37 cellular contexts compared by ENCODE assay signal in genomic region chr6:133938533-133938932, GRCh38. TPM values are rescaled to one million over a fixed set of nuclear protein-coding genes. Genes with fewer than 3 reads are reported as not detected.
"Had no signal": no experiment of that assay in that cellular context is flagged by ENCODE, and none has a peak within 500 bp of the region (broad histone marks: within the 10 kb centered on the region; RNA-seq: fewer than 3 reads in every experiment).

No MANE protein-coding gene starts in this region.

- DNase-seq: activated B cell treated with CpG ODN at 0.5 μM for 24 hours; activated CD4-positive, alpha-beta memory T cell treated with anti-CD3 and anti-CD28 coated beads for 36 hours; activated CD4-positive, alpha-beta T cell treated with anti-CD3 and anti-CD28 coated beads for 4 hours; activated CD4-positive, alpha-beta T cell treated with anti-CD3 and anti-CD28 coated beads, Interleukin-2, amount 10 ng/mL, durations not matched to agents 24 days and 14 days; activated CD4-positive, alpha-beta T cell treated with anti-CD3 and anti-CD28 coated beads, Interleukin-2, amount 50 U/mL, for 1 hour; activated CD4-positive, alpha-beta T cell treated with anti-CD3 and anti-CD28 coated beads, Interleukin-2, amount 50 U/mL, for 4 hours; activated CD4-positive, CD25-positive, alpha-beta regulatory T cell treated with anti-CD3 and anti-CD28 coated beads, Interleukin-2, amount 50 U/mL, for 72 hours; activated CD8-positive, alpha-beta memory T cell treated with anti-CD3 and anti-CD28 coated beads, Interleukin-2, amount 50 U/mL, for 4 hours; activated CD8-positive, alpha-beta T cell treated with anti-CD3 and anti-CD28 coated beads for 36 hours; activated effector memory CD4-positive, alpha-beta T cell treated with anti-CD3 and anti-CD28 coated beads, Interleukin-2, amount 50 U/mL, for 16 hours; activated gamma-delta T cell treated with Interleukin-2 at 50 U/mL for 16 hours; activated naive CD4-positive, alpha-beta T cell; activated naive CD4-positive, alpha-beta T cell treated with anti-CD3 and anti-CD28 coated beads for 36 hours; activated naive CD4-positive, alpha-beta T cell treated with anti-CD3 and anti-CD28 coated beads, Interleukin-2, amount 50 U/mL, for 16 hours; activated naive CD8-positive, alpha-beta T cell treated with anti-CD3 and anti-CD28 coated beads for 36 hours; activated T-cell treated with anti-CD3 and anti-CD28 coated beads for 4 hours; activated T-cell treated with anti-CD3 and anti-CD28 coated beads, Interleukin-2, amount 50 U/mL, for 24 hours; activated T-cell treated with anti-CD3 and anti-CD28 coated beads, Interleukin-2, amount 50 U/mL, for 48 hours; amygdala; anterior cingulate cortex; caudate nucleus; cerebellar nuclear complex; T-helper 1 cell; T-helper 2 cell; T-helper 9 cell had no signal

- H3K27me3 ChIP-seq: ascending aorta, cardiac muscle cell had no signal

- H3K4me1 ChIP-seq: ascending aorta had no signal

- H3K4me1 Mint-ChIP-seq: activated B cell treated with CpG ODN at 0.5 μM for 24 hours; activated CD4-positive, alpha-beta T cell treated with anti-CD3 and anti-CD28 coated beads, Interleukin-2, amount 10 ng/mL, durations not matched to agents 24 days and 14 days; activated naive CD8-positive, alpha-beta T cell treated with anti-CD3 and anti-CD28 coated beads for 36 hours; activated T-helper 17 cell treated with anti-CD3 and anti-CD28 coated beads, Interleukin-2, amount 50 U/mL, for 72 hours; brain; central memory CD8-positive, alpha-beta T cell had no signal

- ATAC-seq: activated CD8-positive, alpha-beta T cell treated with anti-CD3 and anti-CD28 coated beads for 36 hours; activated naive CD4-positive, alpha-beta T cell treated with anti-CD3 and anti-CD28 coated beads, Interleukin-2, amount 50 U/mL, for 72 hours; activated T-helper 17 cell treated with anti-CD3 and anti-CD28 coated beads, Interleukin-2, amount 50 U/mL, for 72 hours had no signal

- H3K36me3 ChIP-seq: ascending aorta, cardiac muscle cell had no signal

- H3K27ac ChIP-seq: ascending aorta, cardiac muscle cell, VCaP had no signal

- H3K9me3 ChIP-seq: ascending aorta had no signal

- H3K4me3 Mint-ChIP-seq: activated B cell treated with CpG ODN at 0.5 μM for 24 hours; activated CD4-positive, alpha-beta memory T cell treated with anti-CD3 and anti-CD28 coated beads for 36 hours; activated CD4-positive, alpha-beta T cell treated with anti-CD3 and anti-CD28 coated beads, Interleukin-2, amount 10 ng/mL, durations not matched to agents 24 days and 14 days; activated CD8-positive, alpha-beta T cell treated with anti-CD3 and anti-CD28 coated beads for 36 hours; activated naive CD4-positive, alpha-beta T cell treated with anti-CD3 and anti-CD28 coated beads for 36 hours; activated naive CD8-positive, alpha-beta T cell treated with anti-CD3 and anti-CD28 coated beads for 36 hours; activated T-cell treated with anti-CD3 and anti-CD28 coated beads, Interleukin-2, amount 50 U/mL, for 24 hours; activated T-helper 1 cell treated with anti-CD3 and anti-CD28 coated beads, Interleukin-12 subunit alpha, Interleukin-12 subunit beta, Interleukin-2, Interleukin-4 antibody, amounts not matched to agents 30 ng/mL and 10 ng/mL and 1 ng/mL, durations not matched to agents 14 hours and 24 hours and 36 hours; activated T-helper 17 cell treated with anti-CD3 and anti-CD28 coated beads, Interleukin-2, amount 50 U/mL, for 72 hours; brain; central memory CD8-positive, alpha-beta T cell; T-helper 1 cell treated with Interleukin-12 subunit alpha and Interleukin-12 subunit beta and Interleukin-4 antibody, amounts not matched to agents 30 μg/mL and 1 μg/mL, for 36 hours; T-helper 2 cell treated with Interferon-gamma antibody and Interleukin-4, amounts not matched to agents 5 μg/mL and 100 μg/mL, for 36 hours had no signal

- H3K36me3 Mint-ChIP-seq: brain had no signal

- H3K27ac Mint-ChIP-seq: activated B cell treated with CpG ODN at 0.5 μM for 24 hours; activated CD4-positive, alpha-beta memory T cell treated with anti-CD3 and anti-CD28 coated beads for 36 hours; activated CD4-positive, alpha-beta T cell treated with anti-CD3 and anti-CD28 coated beads, Interleukin-2, amount 10 ng/mL, durations not matched to agents 24 days and 14 days; activated CD8-positive, alpha-beta T cell treated with anti-CD3 and anti-CD28 coated beads for 36 hours; activated naive CD4-positive, alpha-beta T cell treated with anti-CD3 and anti-CD28 coated beads for 36 hours; activated naive CD4-positive, alpha-beta T cell treated with anti-CD3 and anti-CD28 coated beads, Interleukin-2, amount 50 U/mL, for 72 hours; activated naive CD8-positive, alpha-beta T cell treated with anti-CD3 and anti-CD28 coated beads for 36 hours; activated T-cell treated with anti-CD3 and anti-CD28 coated beads, Interleukin-2, amount 50 U/mL, for 24 hours; activated T-helper 1 cell treated with anti-CD3 and anti-CD28 coated beads, Interleukin-12 subunit alpha, Interleukin-12 subunit beta, Interleukin-2, Interleukin-4 antibody, amounts not matched to agents 30 ng/mL and 10 ng/mL and 1 ng/mL, durations not matched to agents 14 hours and 24 hours and 36 hours; activated T-helper 17 cell treated with anti-CD3 and anti-CD28 coated beads, Interleukin-2, amount 50 U/mL, for 72 hours; brain; T-helper 1 cell treated with Interleukin-12 subunit alpha and Interleukin-12 subunit beta and Interleukin-4 antibody, amounts not matched to agents 30 μg/mL and 1 μg/mL, for 36 hours; T-helper 2 cell treated with Interferon-gamma antibody and Interleukin-4, amounts not matched to agents 5 μg/mL and 100 μg/mL, for 36 hours had no signal

- H3K4me3 ChIP-seq: ascending aorta, cardiac muscle cell had no signal

RNA-seq across cellular contexts. Expression of gene TCF21, which starts 49.6 kb away (rescaled TPM):
- total RNA-seq: activated B cell treated with CpG ODN at 0.5 μM for 24 hours; activated CD4-positive, alpha-beta memory T cell treated with anti-CD3 and anti-CD28 coated beads for 36 hours; activated CD4-positive, alpha-beta T cell treated with anti-CD3 and anti-CD28 coated beads, Interleukin-2, amount 10 ng/mL, durations not matched to agents 24 days and 14 days; activated CD8-positive, alpha-beta memory T cell treated with anti-CD3 and anti-CD28 coated beads for 36 hours; activated CD8-positive, alpha-beta T cell treated with anti-CD3 and anti-CD28 coated beads for 36 hours; activated naive CD4-positive, alpha-beta T cell treated with anti-CD3 and anti-CD28 coated beads for 36 hours; activated naive CD4-positive, alpha-beta T cell treated with anti-CD3 and anti-CD28 coated beads, Interleukin-2, amount 50 U/mL, for 72 hours; activated naive CD8-positive, alpha-beta T cell treated with anti-CD3 and anti-CD28 coated beads for 36 hours; activated T-helper 1 cell treated with anti-CD3 and anti-CD28 coated beads, Interleukin-12 subunit alpha, Interleukin-12 subunit beta, Interleukin-2, Interleukin-4 antibody, amounts not matched to agents 30 ng/mL and 10 ng/mL and 1 ng/mL, durations not matched to agents 14 hours and 24 hours and 36 hours; activated T-helper 17 cell treated with anti-CD3 and anti-CD28 coated beads, Interleukin-2, amount 50 U/mL, for 72 hours; chondrocyte had no signal
